Comparison of ENCODE assay signal across 25 cellular contexts in the genomic region with DNA sequence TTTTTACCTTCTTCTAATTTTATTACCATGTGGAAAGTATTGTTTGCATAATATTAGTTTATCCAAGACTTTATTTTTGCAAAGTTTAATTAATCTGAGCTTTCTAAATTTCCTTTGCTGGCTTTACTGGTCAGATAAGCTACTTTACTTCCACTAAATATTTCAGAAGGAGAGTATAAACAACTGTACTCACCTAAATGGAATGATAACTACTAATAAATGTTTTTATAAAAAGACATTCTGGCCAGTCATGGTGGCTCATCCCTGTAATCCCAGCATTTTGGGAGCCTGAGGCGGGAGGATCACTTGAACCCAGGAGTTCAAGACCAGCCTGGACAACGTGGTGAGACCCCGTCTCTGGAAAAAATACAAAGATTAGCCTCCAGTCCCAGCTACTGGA. TPM values are rescaled to one million over a fixed set of nuclear protein-coding genes. Genes with fewer than 3 reads are reported as not detected.
DNase-seq lines count a peak whose midpoint lies in the region; ATAC-seq, FAIRE-seq and TF ChIP-seq lines count a peak whose summit lies in the region.
"Had no signal": no experiment of that assay in that cellular context is flagged by ENCODE, and none has a peak within 500 bp of the region (broad histone marks: within the 10 kb centered on the region; RNA-seq: fewer than 3 reads in every experiment).

No MANE protein-coding gene starts in this region.

- H3K36me3 Mint-ChIP-seq in GM23338 (ENCODE audit: low read depth), result no peaks in the 10 kb centered on the region
- H3K36me3 Mint-ChIP-seq: CD4-positive, CD25-positive, alpha-beta regulatory T cell; CD8-positive, alpha-beta T cell had no signal

- H3K9me2 ChIP-seq in GM23338 (ENCODE audit: insufficient read depth), result no peaks in the 10 kb centered on the region

- H3K27me3 Mint-ChIP-seq in GM23338 (ENCODE audit: insufficient read depth, low read depth, poor library complexity), result peaks cover 9% of the 10 kb centered on the region
- H3K27me3 Mint-ChIP-seq: CD4-positive, CD25-positive, alpha-beta regulatory T cell had no signal

- peak; percentile 95 for FAIRE-seq in endometrium (lab: Jason Lieb, UNC)
- no peak for FAIRE-seq in frontal cortex (lab: Jason Lieb, UNC)
- FAIRE-seq: A549, GM12878, GM19239 had no signal

- ATAC-seq in GM23338, result no peak
- ATAC-seq in GM21723 (IDR thresholded peaks at IDR 0.05; ENCODE audit: unreplicated experiment), result no peak
- ATAC-seq: A549; CD8-positive, alpha-beta T cell; GM12878; HCT116 had no signal

- WGBS in ovary, 3 donors, result 17 to 24% (median 20%) methylated on average over 3 of the region's 3 CpGs

- H3K27ac Mint-ChIP-seq in GM23338, result no peak overlapping the region; the same call in 1 of the 2 replicates
- H3K27ac Mint-ChIP-seq: B cell; CD8-positive, alpha-beta T cell had no signal

- peak overlapping the region; percentile 73 for H3K27ac ChIP-seq in GM23338 (ENCODE audit: low read depth)
- H3K27ac ChIP-seq in ovary, result no peak overlapping the region
- H3K27ac ChIP-seq: A549, BLaER1, C4-2B had no signal

- H4K20me1 ChIP-seq in GM23338 (replicated peaks; ENCODE audit: insufficient read depth), result no peaks in the 10 kb centered on the region
- H4K20me1 ChIP-seq: BLaER1 had no signal

- H3K4me3 ChIP-seq in GM23338 (no peak overlapping the region), ovary (no peak overlapping the region)
- H3K4me3 ChIP-seq: A549, BLaER1, GM12878 had no signal

- no peaks in the 10 kb centered on the region for H3K79me2 ChIP-seq in GM23338 (replicated peaks; ENCODE audit: insufficient read depth)

- H3K4me1 Mint-ChIP-seq in GM23338, result peaks cover 8% of the 10 kb centered on the region; the same call in 2 of the 3 replicates
- H3K4me1 Mint-ChIP-seq: B cell had no signal

- no peaks in the 10 kb centered on the region; the same call in 1 of the 2 replicates for H3K4me1 ChIP-seq in GM23338 (ENCODE audit: insufficient read depth)
- H3K4me1 ChIP-seq in ovary (ENCODE audit: insufficient read depth), result no peaks in the 10 kb centered on the region
- H3K4me1 ChIP-seq: A549, BLaER1 had no signal

- no peak for TF ChIP-seq POLR2A in ovary (IDR thresholded peaks at IDR 0.05)

- H3K4me2 ChIP-seq in GM23338, result 0 out of 2 replicates have a peak overlapping the region, but pooled peaks have one; percentile 23
- H3K4me2 ChIP-seq: A549, BLaER1 had no signal

- no peak overlapping the region for H2AFZ ChIP-seq in GM23338

- H3F3A ChIP-seq in GM23338 (replicated peaks; ENCODE audit: low read depth), result no peaks in the 10 kb centered on the region

- H3K9me3 ChIP-seq in ovary, result no peaks in the 10 kb centered on the region
- H3K9me3 ChIP-seq: A549, BLaER1, Caco-2 had no signal

- no peak overlapping the region for H3K4me3 Mint-ChIP-seq in GM23338
- H3K4me3 Mint-ChIP-seq: B cell; CD4-positive, CD25-positive, alpha-beta regulatory T cell; CD8-positive, alpha-beta T cell; H9 had no signal

- DNase-seq in AG08395 (ENCODE audit: low spot score), result peak; percentile 1
- no peak for DNase-seq in GM23338 (ENCODE audit: low spot score)
- no peak for DNase-seq in ovary
- DNase-seq in frontal cortex (ENCODE audit: low spot score in 2 of 2), result no peak
- no peak for DNase-seq in NCI-H526 treated with DMSO at 0.1 percent for 48 hours (lab: John Stamatoyannopoulos, UW)
- DNase-seq: 8988T; ACHN; Caco-2; CD4-positive, CD25-positive, alpha-beta regulatory T cell; CD8-positive, alpha-beta T cell; DMS153; DND-41; EL; GDM1; H9 had no signal

- H3K27me3 ChIP-seq in GM23338 (ENCODE audit: insufficient read depth) (no peaks in the 10 kb centered on the region), ovary (no peaks in the 10 kb centered on the region)
- H3K27me3 ChIP-seq: BLaER1 had no signal

- TF ChIP-seq EP300 in ovary (IDR thresholded peaks at IDR 0.05), result no peak

- no peaks in the 10 kb centered on the region for H3K36me3 ChIP-seq in GM23338 (ENCODE audit: insufficient read depth)
- no peaks in the 10 kb centered on the region for H3K36me3 ChIP-seq in ovary
- H3K36me3 ChIP-seq: BLaER1 had no signal

- intact Hi-C loops in ovary (cut with DNase I), result no loop called here

- H3K9me3 Mint-ChIP-seq in GM23338, result peaks cover 11% of the 10 kb centered on the region
- H3K9me3 Mint-ChIP-seq: CD8-positive, alpha-beta T cell had no signal

- no peak for TF ChIP-seq CTCF in GM23338 (conservative IDR thresholded peaks at IDR 0.05; ENCODE audit: low read depth in 2 of 2)
- no peak for TF ChIP-seq CTCF in ovary (IDR thresholded peaks at IDR 0.05)

TF ChIP-seq in GM23338, 12 proteins besides CTCF, POLR2A, EP300 and RAD21 (continues in another document):
- no peak for TF ChIP-seq EZH2 (IDR thresholded peaks at IDR 0.05; ENCODE audit: low read depth, unreplicated experiment)
- TF ChIP-seq NANOG (IDR thresholded peaks at IDR 0.05; ENCODE audit: borderline replicate concordance), result no peak
- no peak for TF ChIP-seq ZNF114 (CRISPR knock-in tag; IDR thresholded peaks at IDR 0.05)
- TF ChIP-seq, protein P1, sequence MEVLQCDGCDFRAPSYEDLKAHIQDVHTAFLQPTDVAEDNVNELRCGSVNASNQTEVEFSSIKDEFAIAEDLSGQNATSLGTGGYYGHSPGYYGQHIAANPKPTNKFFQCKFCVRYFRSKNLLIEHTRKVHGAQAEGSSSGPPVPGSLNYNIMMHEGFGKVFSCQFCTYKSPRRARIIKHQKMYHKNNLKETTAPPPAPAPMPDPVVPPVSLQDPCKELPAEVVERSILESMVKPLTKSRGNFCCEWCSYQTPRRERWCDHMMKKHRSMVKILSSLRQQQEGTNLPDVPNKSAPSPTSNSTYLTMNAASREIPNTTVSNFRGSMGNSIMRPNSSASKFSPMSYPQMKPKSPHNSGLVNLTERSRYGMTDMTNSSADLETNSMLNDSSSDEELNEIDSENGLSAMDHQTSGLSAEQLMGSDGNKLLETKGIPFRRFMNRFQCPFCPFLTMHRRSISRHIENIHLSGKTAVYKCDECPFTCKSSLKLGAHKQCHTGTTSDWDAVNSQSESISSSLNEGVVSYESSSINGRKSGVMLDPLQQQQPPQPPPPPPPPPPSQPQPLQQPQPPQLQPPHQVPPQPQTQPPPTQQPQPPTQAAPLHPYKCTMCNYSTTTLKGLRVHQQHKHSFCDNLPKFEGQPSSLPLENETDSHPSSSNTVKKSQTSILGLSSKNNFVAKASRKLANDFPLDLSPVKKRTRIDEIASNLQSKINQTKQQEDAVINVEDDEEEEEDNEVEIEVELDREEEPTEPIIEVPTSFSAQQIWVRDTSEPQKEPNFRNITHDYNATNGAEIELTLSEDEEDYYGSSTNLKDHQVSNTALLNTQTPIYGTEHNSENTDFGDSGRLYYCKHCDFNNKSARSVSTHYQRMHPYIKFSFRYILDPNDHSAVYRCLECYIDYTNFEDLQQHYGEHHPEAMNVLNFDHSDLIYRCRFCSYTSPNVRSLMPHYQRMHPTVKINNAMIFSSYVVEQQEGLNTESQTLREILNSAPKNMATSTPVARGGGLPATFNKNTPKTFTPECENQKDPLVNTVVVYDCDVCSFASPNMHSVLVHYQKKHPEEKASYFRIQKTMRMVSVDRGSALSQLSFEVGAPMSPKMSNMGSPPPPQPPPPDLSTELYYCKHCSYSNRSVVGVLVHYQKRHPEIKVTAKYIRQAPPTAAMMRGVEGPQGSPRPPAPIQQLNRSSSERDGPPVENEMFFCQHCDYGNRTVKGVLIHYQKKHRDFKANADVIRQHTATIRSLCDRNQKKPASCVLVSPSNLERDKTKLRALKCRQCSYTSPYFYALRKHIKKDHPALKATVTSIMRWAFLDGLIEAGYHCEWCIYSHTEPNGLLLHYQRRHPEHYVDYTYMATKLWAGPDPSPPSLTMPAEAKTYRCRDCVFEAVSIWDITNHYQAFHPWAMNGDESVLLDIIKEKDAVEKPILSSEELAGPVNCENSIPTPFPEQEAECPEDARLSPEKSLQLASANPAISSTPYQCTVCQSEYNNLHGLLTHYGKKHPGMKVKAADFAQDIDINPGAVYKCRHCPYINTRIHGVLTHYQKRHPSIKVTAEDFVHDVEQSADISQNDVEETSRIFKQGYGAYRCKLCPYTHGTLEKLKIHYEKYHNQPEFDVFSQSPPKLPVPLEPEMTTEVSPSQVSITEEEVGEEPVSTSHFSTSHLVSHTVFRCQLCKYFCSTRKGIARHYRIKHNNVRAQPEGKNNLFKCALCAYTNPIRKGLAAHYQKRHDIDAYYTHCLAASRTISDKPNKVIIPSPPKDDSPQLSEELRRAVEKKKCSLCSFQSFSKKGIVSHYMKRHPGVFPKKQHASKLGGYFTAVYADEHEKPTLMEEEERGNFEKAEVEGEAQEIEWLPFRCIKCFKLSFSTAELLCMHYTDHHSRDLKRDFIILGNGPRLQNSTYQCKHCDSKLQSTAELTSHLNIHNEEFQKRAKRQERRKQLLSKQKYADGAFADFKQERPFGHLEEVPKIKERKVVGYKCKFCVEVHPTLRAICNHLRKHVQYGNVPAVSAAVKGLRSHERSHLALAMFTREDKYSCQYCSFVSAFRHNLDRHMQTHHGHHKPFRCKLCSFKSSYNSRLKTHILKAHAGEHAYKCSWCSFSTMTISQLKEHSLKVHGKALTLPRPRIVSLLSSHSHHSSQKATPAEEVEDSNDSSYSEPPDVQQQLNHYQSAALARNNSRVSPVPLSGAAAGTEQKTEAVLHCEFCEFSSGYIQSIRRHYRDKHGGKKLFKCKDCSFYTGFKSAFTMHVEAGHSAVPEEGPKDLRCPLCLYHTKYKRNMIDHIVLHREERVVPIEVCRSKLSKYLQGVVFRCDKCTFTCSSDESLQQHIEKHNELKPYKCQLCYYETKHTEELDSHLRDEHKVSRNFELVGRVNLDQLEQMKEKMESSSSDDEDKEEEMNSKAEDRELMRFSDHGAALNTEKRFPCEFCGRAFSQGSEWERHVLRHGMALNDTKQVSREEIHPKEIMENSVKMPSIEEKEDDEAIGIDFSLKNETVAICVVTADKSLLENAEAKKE (CRISPR knock-in tag; IDR thresholded peaks at IDR 0.05), result no peak
- no peak for TF ChIP-seq POLR2AphosphoS5 (IDR thresholded peaks at IDR 0.05; ENCODE audit: low read depth)
- TF ChIP-seq ZNF331 (CRISPR knock-in tag; IDR thresholded peaks at IDR 0.05; ENCODE audit: low read depth), result no peak
- TF ChIP-seq EZH2phosphoT487 (IDR thresholded peaks at IDR 0.05; ENCODE audit: unreplicated experiment), result no peak
- TF ChIP-seq JUNB (IDR thresholded peaks at IDR 0.05; ENCODE audit: unreplicated experiment), result no peak

RNA-seq across cellular contexts. Expression of gene ATP8B2, which starts 36.0 kb away (rescaled TPM):
- total RNA-seq in GM23338 (2014; rRNA removed; shearing (Covaris generic)), result 92.9 and 112 TPM in 2 replicates
- 8.8 and 11.0 TPM in 2 replicates for polyA plus RNA-seq in GM23338 (2016; fragmentation: Nextera tagmentation; extraction: Ambion mirVana)
- 100 to 1,000 TPM in 1 of 7 donors, 10 to 100 TPM in 6; 59.7 to 112 (median 83.7) TPM for total RNA-seq in ovary
- 10 to 100 TPM; 53.0 to 54.7 TPM for polyA plus RNA-seq in ovary
- 25.3 TPM for total RNA-seq in frontal cortex

RNA-seq across cellular contexts. Expression of gene AQP10, which starts 40.5 kb away (rescaled TPM):
- not detected in 2 replicates for total RNA-seq in GM23338 (2014; rRNA removed; shearing (Covaris generic))
- polyA plus RNA-seq in GM23338 (2016; fragmentation: Nextera tagmentation; extraction: Ambion mirVana) (not detected in 2 replicates), ovary (under 1 TPM in 1 of 2 donors, not detected in 1; 0.13 TPM)
- total RNA-seq in ovary (1 to 10 TPM in 1 of 7 donors, under 1 TPM in 1, not detected in 5; 0.23 to 1.0 TPM), frontal cortex (not detected)
- total RNA-seq: B cell; CD8-positive, alpha-beta T cell; GM12878; H4; H9 had no signal
- polyA plus RNA-seq: A549; CD4-positive, CD25-positive, alpha-beta regulatory T cell; GM12878 had no signal

RNA-seq across cellular contexts. Expression of gene IL6R, which starts 43.8 kb away (rescaled TPM):
- total RNA-seq in GM23338 (2014; rRNA removed; shearing (Covaris generic)), result 3.2 and 13.8 TPM in 2 replicates
- polyA plus RNA-seq in GM23338 (2016; fragmentation: Nextera tagmentation; extraction: Ambion mirVana) (1.0 and 1.2 TPM in 2 replicates), ovary (1 to 10 TPM; 6.5 to 9.1 TPM)
- total RNA-seq in ovary (10 to 100 TPM in 6 of 7 donors, 1 to 10 TPM in 1; 7.5 to 37.0 (median 12.9) TPM), frontal cortex (3.3 TPM)
